15 cellular contexts compared by ENCODE assay signal in genomic region chr1:115107501-115108260, GRCh38. TPM values are rescaled to one million over a fixed set of nuclear protein-coding genes. Genes with fewer than 3 reads are reported as not detected.
DNase-seq lines count a peak whose midpoint lies in the region; FAIRE-seq and TF ChIP-seq lines count a peak whose summit lies in the region.
"Had no signal": no experiment of that assay in that cellular context is flagged by ENCODE, and none has a peak within 500 bp of the region (broad histone marks: within the 10 kb centered on the region; RNA-seq: fewer than 3 reads in every experiment).

No MANE protein-coding gene starts in this region.

- intact Hi-C loops in dendritic cell treated with granulocyte-macrophage colony-stimulating factor and Interleukin-4, amounts not matched to agents 40 ng/mL and 50 ng/mL, for 4 days (cut with micrococcal nuclease) = no loop called here

- no peak for TF ChIP-seq POLR2A in NB4 (IDR thresholded peaks at IDR 0.05; ENCODE audit: extremely low read depth, insufficient read length)
- TF ChIP-seq POLR2A in GM12891 (IDR thresholded peaks at IDR 0.05; ENCODE audit: low read depth, low read length) = no peak

- 93% methylated on average over 5 of the region's 5 CpGs for WGBS in mesenchymal stem cell

- H3K36me3 Mint-ChIP-seq in dendritic cell treated with granulocyte-macrophage colony-stimulating factor and Interleukin-4, amounts not matched to agents 40 ng/mL and 50 ng/mL, for 4 days (ENCODE audit: low read depth) = no peaks in the 10 kb centered on the region

- H2AFZ ChIP-seq in mesenchymal stem cell (ENCODE audit: low read depth, low read length) = no peak overlapping the region

- H3K4me3 ChIP-seq in AG10803 (ENCODE audit: low read length) = no peak overlapping the region
- H3K4me3 ChIP-seq in NB4 (ENCODE audit: low read depth, low read length) = no peak overlapping the region
- H3K4me3 ChIP-seq in mesenchymal stem cell (ENCODE audit: insufficient read depth in 1 of 2, low read depth in 1 of 2, low read length in 2 of 2) = no peak overlapping the region
- H3K4me3 ChIP-seq: upper lobe of left lung had no signal

- no peak overlapping the region for H3K18ac ChIP-seq in mesenchymal stem cell (ENCODE audit: low read depth in 1 of 2, low read length in 2 of 2)

- no peak overlapping the region for H4K8ac ChIP-seq in mesenchymal stem cell (ENCODE audit: low read length)

- FAIRE-seq in GM12891 (lab: Jason Lieb, UNC) = no peak
- FAIRE-seq: GM12892 had no signal

- H3K9me3 Mint-ChIP-seq in dendritic cell treated with granulocyte-macrophage colony-stimulating factor and Interleukin-4, amounts not matched to agents 40 ng/mL and 50 ng/mL, for 4 days = no peaks in the 10 kb centered on the region

- no peak overlapping the region for H3K14ac ChIP-seq in mesenchymal stem cell (ENCODE audit: low read length in 2 of 2)

- no peak overlapping the region for H2BK12ac ChIP-seq in mesenchymal stem cell (ENCODE audit: low read length in 2 of 2)

- peak overlapping the region; percentile 48 for H3K27ac Mint-ChIP-seq in dendritic cell treated with granulocyte-macrophage colony-stimulating factor and Interleukin-4, amounts not matched to agents 40 ng/mL and 50 ng/mL, for 4 days
- H3K27ac Mint-ChIP-seq: activated naive CD8-positive, alpha-beta T cell had no signal

- no peak overlapping the region for H2BK120ac ChIP-seq in mesenchymal stem cell (ENCODE audit: low read depth, low read length)

- peak; percentile 76 for DNase-seq in AG10803 (ENCODE audit: low read depth)
- DNase-seq in NB4 (ENCODE audit: low read depth) = peak; percentile 85
- DNase-seq in mesenchymal stem cell = peak; percentile 25
- no peak for DNase-seq in NCI-H526 treated with DMSO at 0.1 percent for 48 hours (lab: John Stamatoyannopoulos, UW)
- no peak for DNase-seq in NCI-H1092 treated with DMSO at 0.1 percent for 48 hours (lab: John Stamatoyannopoulos, UW)
- DNase-seq in OCI-M2 (lab: John Stamatoyannopoulos, UW; ENCODE audit: unreplicated experiment) = no peak
- DNase-seq in GM12891 (ENCODE audit: insufficient read length, low spot score) = no peak
- DNase-seq: erythroblast, NCI-H2029 treated with DMSO at 0.1 percent for 48 hours, NCI-H82, posterior cingulate gyrus had no signal

- H3K36me3 ChIP-seq in mesenchymal stem cell (ENCODE audit: control insufficient read depth in 1 of 2, insufficient read depth in 2 of 2, low read depth in 1 of 2, low read length in 2 of 2) = no peaks in the 10 kb centered on the region
- H3K36me3 ChIP-seq: upper lobe of left lung had no signal

- no peak overlapping the region for H2AK5ac ChIP-seq in mesenchymal stem cell (ENCODE audit: low read length, severe bottlenecking)

- no peaks in the 10 kb centered on the region for H3K79me1 ChIP-seq in mesenchymal stem cell (replicated peaks; ENCODE audit: low read length, poor library complexity, severe bottlenecking)

- H3K4me3 Mint-ChIP-seq in dendritic cell treated with granulocyte-macrophage colony-stimulating factor and Interleukin-4, amounts not matched to agents 40 ng/mL and 50 ng/mL, for 4 days = no peak overlapping the region
- H3K4me3 Mint-ChIP-seq: activated naive CD8-positive, alpha-beta T cell had no signal

- H3K23ac ChIP-seq in mesenchymal stem cell (ENCODE audit: low read length in 2 of 2) = no peak overlapping the region

- H4K91ac ChIP-seq in mesenchymal stem cell (ENCODE audit: low read length) = no peak overlapping the region

- H3K9ac ChIP-seq in mesenchymal stem cell (ENCODE audit: low read length) = no peak overlapping the region

- no peak overlapping the region for H3K4ac ChIP-seq in mesenchymal stem cell (ENCODE audit: low read depth in 1 of 2, low read length in 2 of 2)

- H2BK15ac ChIP-seq in mesenchymal stem cell (ENCODE audit: low read depth, poor library complexity, severe bottlenecking) = no peak overlapping the region

- TF ChIP-seq CTCF in AG10803 (conservative IDR thresholded peaks at IDR 0.05; ENCODE audit: low read length) (no peak), NB4 (IDR thresholded peaks at IDR 0.05; ENCODE audit: low read depth, low read length) (no peak)

- no peaks in the 10 kb centered on the region for H3K27me3 ChIP-seq in mesenchymal stem cell (ENCODE audit: control insufficient read depth in 1 of 2, insufficient read depth in 1 of 2, low read length in 2 of 2)
- H3K27me3 ChIP-seq: upper lobe of left lung had no signal

- H2BK5ac ChIP-seq in mesenchymal stem cell (ENCODE audit: low read depth, low read length, poor library complexity, severe bottlenecking) = no peak overlapping the region

- peaks cover 52% of the 10 kb centered on the region for H3K4me1 Mint-ChIP-seq in dendritic cell treated with granulocyte-macrophage colony-stimulating factor and Interleukin-4, amounts not matched to agents 40 ng/mL and 50 ng/mL, for 4 days (ENCODE audit: low read depth)

- H3K4me2 ChIP-seq in mesenchymal stem cell (ENCODE audit: low read length, poor library complexity, severe bottlenecking) = no peak overlapping the region

- H3K9me3 ChIP-seq in mesenchymal stem cell (ENCODE audit: control insufficient read depth, low read length) = no peaks in the 10 kb centered on the region
- H3K9me3 ChIP-seq: upper lobe of left lung had no signal

- no peaks in the 10 kb centered on the region for H3K4me1 ChIP-seq in mesenchymal stem cell (ENCODE audit: control insufficient read depth, insufficient read depth, low read depth, low read length)

- H3K27me3 Mint-ChIP-seq in dendritic cell treated with granulocyte-macrophage colony-stimulating factor and Interleukin-4, amounts not matched to agents 40 ng/mL and 50 ng/mL, for 4 days = no peaks in the 10 kb centered on the region
- H3K27me3 Mint-ChIP-seq: activated naive CD8-positive, alpha-beta T cell had no signal

- no peak overlapping the region for H3K27ac ChIP-seq in mesenchymal stem cell (ENCODE audit: low read length, poor library complexity, severe bottlenecking)

TF ChIP-seq in GM12891, 5 proteins besides CTCF, POLR2A, EP300 and RAD21:
- TF ChIP-seq SPI1 (IDR thresholded peaks at IDR 0.05; ENCODE audit: low read depth, low read length) = no peak
- TF ChIP-seq PAX5 (IDR thresholded peaks at IDR 0.05; ENCODE audit: insufficient read depth, low read length, severe bottlenecking) = no peak
- no peak for TF ChIP-seq POU2F2 (IDR thresholded peaks at IDR 0.05; ENCODE audit: low read depth, low read length)
- TF ChIP-seq POLR2AphosphoS5 (IDR thresholded peaks at IDR 0.05; ENCODE audit: low read depth, low read length) = no peak
- no peak for TF ChIP-seq TAF1 (IDR thresholded peaks at IDR 0.05; ENCODE audit: low read depth, low read length)

RNA-seq across cellular contexts. Expression of gene TSPAN2, which starts 18.4 kb away (rescaled TPM):
- polyA plus RNA-seq in mesenchymal stem cell (2013, experiment 1 of 2) = not detected
- 0.01 TPM for polyA plus RNA-seq in mesenchymal stem cell (2013, experiment 2 of 2)
- 0.13 TPM for polyA plus RNA-seq in GM12891 (2012; ENCODE audit: low read depth, missing spikeins)

Comparison
In these comparisons a context has a peak if more than half of its experiments do, and no peak if none do; other contexts are left out.
1. DNase-seq: peak in AG10803 (single experiment), NB4 (single experiment) and mesenchymal stem cell (single experiment); none in NCI-H526 treated with DMSO at 0.1 percent for 48 hours (single experiment), NCI-H1092 treated with DMSO at 0.1 percent for 48 hours (single experiment), OCI-M2 (single experiment) and GM12891 (single experiment).